ENCODE assay signal across 8 cellular contexts in genomic region chr1:44799770-44800584, GRCh38. TPM values are rescaled to one million over a fixed set of nuclear protein-coding genes. Genes with fewer than 3 reads are reported as not detected.
A peak's percentile ranks its signal among the peaks of the same experiment; 100 is the strongest.
DNase-seq lines count a peak whose midpoint lies in the region; ATAC-seq and TF ChIP-seq lines count a peak whose summit lies in the region.

TSS of gene PLK3 (plus strand) at chr1:44800377. CDS start at chr1:44800464, 87 bp downstream.

- no peaks in the 10 kb centered on the region for H3K9me3 Mint-ChIP-seq in activated CD4-positive, alpha-beta T cell treated with anti-CD3 and anti-CD28 coated beads, Interleukin-2, amount 10 ng/mL, durations not matched to agents 24 days and 14 days

- peak within 1 kb of the TSS; percentile 99 for H3K4me3 Mint-ChIP-seq in activated CD4-positive, alpha-beta T cell treated with anti-CD3 and anti-CD28 coated beads, Interleukin-2, amount 10 ng/mL, durations not matched to agents 24 days and 14 days

- peaks cover 40% of the 10 kb centered on the region for H3K36me3 Mint-ChIP-seq in activated CD4-positive, alpha-beta T cell treated with anti-CD3 and anti-CD28 coated beads, Interleukin-2, amount 10 ng/mL, durations not matched to agents 24 days and 14 days (ENCODE audit: low read depth)

- H3K27me3 Mint-ChIP-seq in activated CD4-positive, alpha-beta T cell treated with anti-CD3 and anti-CD28 coated beads, Interleukin-2, amount 10 ng/mL, durations not matched to agents 24 days and 14 days: no peaks in the 10 kb centered on the region

- H3K4me1 Mint-ChIP-seq in activated CD4-positive, alpha-beta T cell treated with anti-CD3 and anti-CD28 coated beads, Interleukin-2, amount 10 ng/mL, durations not matched to agents 24 days and 14 days: peaks cover 35% of the 10 kb centered on the region

- intact Hi-C loops in activated CD4-positive, alpha-beta T cell treated with anti-CD3 and anti-CD28 coated beads, Interleukin-2, amount 10 ng/mL, durations not matched to agents 24 days and 14 days (cut with micrococcal nuclease): loop anchor here (2.0 to 10.0 kb wide), 4 partner anchors 502 to 785 kb away; partner anchors contain the start of genes MUTYH, NASP, TESK2 and TOE1
- intact Hi-C loops in left colon (cut with DNase I, micrococcal nuclease): loop anchor here in 1 of 2 donors (10.0 kb wide), 1 partner anchor 215 kb away; the partner anchor contains the start of genes HECTD3 and UROD

- TF ChIP-seq CTCF in C4-2B (conservative IDR thresholded peaks at IDR 0.05) (peak; percentile 98), coronary artery (IDR thresholded peaks at IDR 0.05) (peak; percentile 87)

- peak within 1 kb of the TSS; percentile 93 for H3K4me3 ChIP-seq in coronary artery

- peak within 1 kb of the TSS; percentile 100 for H3K27ac Mint-ChIP-seq in activated CD4-positive, alpha-beta T cell treated with anti-CD3 and anti-CD28 coated beads, Interleukin-2, amount 10 ng/mL, durations not matched to agents 24 days and 14 days

- H3K27ac ChIP-seq in C4-2B (peak within 1 kb of the TSS; percentile 65), coronary artery (peak within 1 kb of the TSS; percentile 90 to 97)

- ATAC-seq in GM19328 (IDR thresholded peaks at IDR 0.05; ENCODE audit: unreplicated experiment) (peak; percentile 84), HG03520 (IDR thresholded peaks at IDR 0.05; ENCODE audit: unreplicated experiment) (peak; percentile 65), left colon (peak; percentile 94)

- DNase-seq in NCI-H526 treated with DMSO at 0.1 percent for 48 hours (lab: John Stamatoyannopoulos, UW) (peak; percentile 99), coronary artery (ENCODE audit: low spot score) (peak; percentile 99), left colon (peak; percentile 98 to 99)
- DNase-seq in activated CD4-positive, alpha-beta T cell treated with anti-CD3 and anti-CD28 coated beads, Interleukin-2, amount 10 ng/mL, durations not matched to agents 24 days and 14 days: peak; percentile 99
- peak; percentile 99 for DNase-seq in stimulated activated CD4-positive, alpha-beta T cell treated with anti-CD3 and anti-CD28 coated beads, Interleukin-1b, Interleukin-23, amount 100 ng/mL, for 48 hours

RNA-seq across cellular contexts. Expression of gene PLK3, which starts in this region (rescaled TPM):
- 190 and 205 TPM in 2 replicates for total RNA-seq in activated CD4-positive, alpha-beta T cell treated with anti-CD3 and anti-CD28 coated beads, Interleukin-2, amount 10 ng/mL, durations not matched to agents 24 days and 14 days
- 10 to 100 TPM in 1 of 2 donors, 1 to 10 TPM in 1; 8.1 to 10.4 TPM for total RNA-seq in left colon

Comparison
In these comparisons a context has a peak if more than half of its experiments do, and no peak if none do; other contexts are left out.
1. Peak in every context shown above with its lines: DNase-seq, ATAC-seq, H3K4me3 ChIP-seq and H3K27ac ChIP-seq.
2. RNA of gene PLK3 (total RNA-seq): 190 to 205 TPM in activated CD4-positive, alpha-beta T cell treated with anti-CD3 and anti-CD28 coated beads, Interleukin-2, amount 10 ng/mL, durations not matched to agents 24 days and 14 days; 8.1 to 10.4 TPM in left colon; every median in the first group is over 10 times any median in the second.